Comparison of ENCODE assay signal across 10 cellular contexts in genomic region chr20:19074828-19075516, GRCh38.
DNase-seq lines count a peak whose midpoint lies in the region; ATAC-seq and TF ChIP-seq lines count a peak whose summit lies in the region.
"Had no signal": no experiment of that assay in that cellular context is flagged by ENCODE, and none has a peak within 500 bp of the region (broad histone marks: within the 10 kb centered on the region; RNA-seq: fewer than 3 reads in every experiment).

No MANE protein-coding gene starts in this region.

- peaks cover 23% of the 10 kb centered on the region for H3K4me1 Mint-ChIP-seq in activated B cell treated with CpG ODN at 0.5 μM for 24 hours

- H3K27ac ChIP-seq in aorta (ENCODE audit: low read depth in 1 of 2, low read length in 2 of 2) (no peak overlapping the region), coronary artery (no peak overlapping the region)

- no peak for TF ChIP-seq POLR2A in erythroblast (IDR thresholded peaks at IDR 0.05; ENCODE audit: low read length)

- no peaks in the 10 kb centered on the region for H3K9me3 Mint-ChIP-seq in activated B cell treated with CpG ODN at 0.5 μM for 24 hours
- H3K9me3 Mint-ChIP-seq: CD4-positive, alpha-beta T cell; nephron had no signal

- no peaks in the 10 kb centered on the region for H3K27me3 ChIP-seq in aorta (ENCODE audit: control insufficient read depth in 1 of 2, insufficient read depth in 2 of 2, low read length in 1 of 2)

- TF ChIP-seq CTCF in activated B cell treated with CpG ODN at 0.5 μM for 24 hours (IDR thresholded peaks at IDR 0.05) (no peak), coronary artery (IDR thresholded peaks at IDR 0.05) (no peak)

- POLR2A ChIA-PET in activated B cell treated with CpG ODN at 0.5 μM for 24 hours (lab: Charles Lee) = no interaction called here

- CTCF ChIA-PET in activated B cell treated with CpG ODN at 0.5 μM for 24 hours (lab: Charles Lee) = no interaction called here

- no peak for ATAC-seq in left cardiac atrium
- no peak for ATAC-seq in Right ventricle myocardium superior (ENCODE audit: poor library complexity)
- ATAC-seq in HG03103 (IDR thresholded peaks at IDR 0.05; ENCODE audit: low read depth, unreplicated experiment) = peak; percentile 36
- ATAC-seq in activated B cell treated with CpG ODN at 0.5 μM for 24 hours (ENCODE audit: low read depth) = peak; percentile 21
- ATAC-seq in aorta (ENCODE audit: low FRiP score) = peak; percentile 50
- ATAC-seq in GM18858 (IDR thresholded peaks at IDR 0.05; ENCODE audit: unreplicated experiment) = no peak

- H3K4me3 ChIP-seq in aorta (ENCODE audit: low read length in 2 of 2) (no peak overlapping the region), coronary artery (no peak overlapping the region)

- 71 to 73% methylated on average over 8 of the region's 8 CpGs for WGBS in aorta, 2 donors

- no peak overlapping the region for H3K27ac Mint-ChIP-seq in activated B cell treated with CpG ODN at 0.5 μM for 24 hours
- H3K27ac Mint-ChIP-seq: CD4-positive, alpha-beta T cell; nephron had no signal

- DNase-seq in left cardiac atrium (peak; percentile 30), Right ventricle myocardium superior (no peak), activated B cell treated with CpG ODN at 0.5 μM for 24 hours (no peak), aorta (no peak), erythroblast (lab: John Stamatoyannopoulos, UW) (no peak), coronary artery (ENCODE audit: low spot score) (no peak)

- no peaks in the 10 kb centered on the region for H3K4me1 ChIP-seq in aorta (ENCODE audit: control insufficient read depth in 1 of 2, insufficient read depth in 2 of 2, low read length in 2 of 2)

- H3K4me3 Mint-ChIP-seq in activated B cell treated with CpG ODN at 0.5 μM for 24 hours = peak overlapping the region; percentile 2
- H3K4me3 Mint-ChIP-seq: CD4-positive, alpha-beta T cell; nephron had no signal

- no peaks in the 10 kb centered on the region for H3K27me3 Mint-ChIP-seq in activated B cell treated with CpG ODN at 0.5 μM for 24 hours
- H3K27me3 Mint-ChIP-seq: CD4-positive, alpha-beta T cell had no signal

- intact Hi-C loops in left cardiac atrium (cut with DNase I) = no loop called here
- intact Hi-C loops in Right ventricle myocardium superior (cut with DNase I) = no loop called here
- intact Hi-C loops in activated B cell treated with CpG ODN at 0.5 μM for 24 hours (cut with micrococcal nuclease) = no loop called here
- intact Hi-C loops in aorta (cut with DNase I) = no loop called here

- no peaks in the 10 kb centered on the region for H3K36me3 Mint-ChIP-seq in activated B cell treated with CpG ODN at 0.5 μM for 24 hours (ENCODE audit: low read depth)

- H3K9me3 ChIP-seq in aorta (ENCODE audit: control insufficient read depth, low read length) = no peaks in the 10 kb centered on the region

- H3K36me3 ChIP-seq in aorta (ENCODE audit: control insufficient read depth in 1 of 2, insufficient read depth in 2 of 2, low read length in 1 of 2) = no peaks in the 10 kb centered on the region

Comparison
In these comparisons a context has a peak if more than half of its experiments do, and no peak if none do; other contexts are left out.
1. ATAC-seq: peak in HG03103 (single experiment), activated B cell treated with CpG ODN at 0.5 μM for 24 hours (single experiment) and aorta (single experiment); none in left cardiac atrium (0 of 2), Right ventricle myocardium superior (single experiment) and GM18858 (single experiment).